Comparison of ENCODE assay signal across 9 cellular contexts in genomic region chr1:211729238-211729637, GRCh38. TPM values are rescaled to one million over a fixed set of nuclear protein-coding genes. Genes with fewer than 3 reads are reported as not detected.
"Had no signal": no experiment of that assay in that cellular context is flagged by ENCODE, and none has a peak within 500 bp of the region (broad histone marks: within the 10 kb centered on the region; RNA-seq: fewer than 3 reads in every experiment).

No MANE protein-coding gene starts in this region.

- H3K4me3 ChIP-seq: GM23248 had no signal

- FAIRE-seq: H1, H54, HTR-8/SVneo had no signal

- H3K27ac ChIP-seq: GM23248, KMS-11 had no signal

- DNase-seq: GM23248, H9, HCEC 1CT, KBM-7 had no signal

- H3K9ac ChIP-seq: GM23248, KMS-11 had no signal

- H3K4me2 ChIP-seq: KMS-11 had no signal

- H2AFZ ChIP-seq: GM23248 had no signal

RNA-seq across cellular contexts. Expression of gene NEK2, which starts 53.8 kb away (rescaled TPM):
- polyA plus RNA-seq: IgD-negative memory B cell had no signal
